18 cellular contexts compared by ENCODE assay signal in genomic region chr5:61289241-61289640, GRCh38. TPM values are rescaled to one million over a fixed set of nuclear protein-coding genes. Genes with fewer than 3 reads are reported as not detected.
DNase-seq lines count a peak whose midpoint lies in the region; ATAC-seq and TF ChIP-seq lines count a peak whose summit lies in the region.
"Had no signal": no experiment of that assay in that cellular context is flagged by ENCODE, and none has a peak within 500 bp of the region (broad histone marks: within the 10 kb centered on the region; RNA-seq: fewer than 3 reads in every experiment).

No MANE protein-coding gene starts in this region.

- H3K27ac ChIP-seq in AG04450 (ENCODE audit: low read depth, low read length) (no peak overlapping the region), brain microvascular endothelial cell (no peak overlapping the region), mesendoderm (ENCODE audit: low read depth, low read length) (peak overlapping the region; percentile 42)

- H3K27me3 ChIP-seq in AG04450 (ENCODE audit: control insufficient read depth, insufficient read depth, low read length), result no peaks in the 10 kb centered on the region
- H3K27me3 ChIP-seq in brain microvascular endothelial cell (replicated peaks), result no peaks in the 10 kb centered on the region
- H3K27me3 ChIP-seq in mesendoderm (ENCODE audit: insufficient read depth, low read length, poor library complexity), result no peaks in the 10 kb centered on the region

- H2AK5ac ChIP-seq in mesendoderm (ENCODE audit: low read length), result no peak overlapping the region

- H2BK15ac ChIP-seq in mesendoderm (replicated peaks; ENCODE audit: low read depth), result no peak overlapping the region

- no peak overlapping the region for H3K18ac ChIP-seq in mesendoderm (ENCODE audit: low read length)

- H3K4me2 ChIP-seq in mesendoderm (ENCODE audit: low read length), result peak overlapping the region; percentile 46

- H3K9ac ChIP-seq in mesendoderm (ENCODE audit: low read length), result no peak overlapping the region

- no CpG with 5 or more reads among the region's 2 CpGs for WGBS in mesendoderm (ENCODE audit: extremely low coverage, insufficient coverage, low lambda C conversion rate)

- CTCF ChIA-PET in AG04450 (lab: Charles Lee), result interaction anchor here (0.7 kb wide), 2 partner anchors 12 to 71 kb away, joined by 3 to 4 read pairs; no protein-coding TSS in a partner anchor
- CTCF ChIA-PET in HEK293T (lab: Yijun Ruan, JAX), result no interaction called here

- TF ChIP-seq CTCF in AG04450 (IDR thresholded peaks at IDR 0.05; ENCODE audit: low read depth, low read length) (peak; percentile 14; the same call in 1 of the 2 replicates), brain microvascular endothelial cell (IDR thresholded peaks at IDR 0.05; ENCODE audit: low read depth, low read length, missing control alignments) (peak; percentile 33)

- H3K9me3 ChIP-seq in AG04450 (ENCODE audit: control insufficient read depth, insufficient read depth, low read length), result no peaks in the 10 kb centered on the region

- peaks cover 23% of the 10 kb centered on the region for H3K4me1 ChIP-seq in mesendoderm (ENCODE audit: control insufficient read depth, low read depth, low read length)

- H3K56ac ChIP-seq in mesendoderm (ENCODE audit: low read length), result peak overlapping the region; percentile 82

- no peak overlapping the region for H4K5ac ChIP-seq in mesendoderm (ENCODE audit: low read length)

- DNase-seq in AG04450 (ENCODE audit: low read depth, low spot score) (no peak), HEK293T (ENCODE audit: extremely low spot score) (no peak), brain microvascular endothelial cell (no peak), mesendoderm (peak; percentile 99), islet precursor cell (no peak)
- DNase-seq: activated effector memory CD4-positive, alpha-beta T cell treated with anti-CD3 and anti-CD28 coated beads, Interleukin-2, amount 50 U/mL, for 16 hours; amniotic stem cell; cerebellar nuclear complex; COR-L47; H7; NCI-H2029; T-helper 2 cell had no signal

- H3K36me3 ChIP-seq in brain microvascular endothelial cell (replicated peaks), result no peaks in the 10 kb centered on the region
- H3K36me3 ChIP-seq in mesendoderm (ENCODE audit: control insufficient read depth, insufficient read depth, low read length), result no peaks in the 10 kb centered on the region

- no peak overlapping the region for H3K23ac ChIP-seq in mesendoderm (ENCODE audit: low read length)

- H3K79me1 ChIP-seq in mesendoderm (ENCODE audit: low read length), result no peaks in the 10 kb centered on the region

- H3K79me2 ChIP-seq in mesendoderm (ENCODE audit: control insufficient read depth, insufficient read depth, low read length), result no peaks in the 10 kb centered on the region

- in situ Hi-C loops in brain microvascular endothelial cell (cut with HindIII; ENCODE audit: low pct_ligation_motif_present, low sequenced_read_pairs), result no loop called here

- no peak overlapping the region for H2BK120ac ChIP-seq in mesendoderm (ENCODE audit: low read depth, low read length)

- H3K4me3 ChIP-seq in AG04450 (ENCODE audit: low read depth, low read length), result no peak overlapping the region
- no peak overlapping the region for H3K4me3 ChIP-seq in brain microvascular endothelial cell (ENCODE audit: low read depth, low read length)
- H3K4me3 ChIP-seq in mesendoderm (ENCODE audit: low read length), result no peak overlapping the region
- H3K4me3 ChIP-seq: lung had no signal

- POLR2A ChIA-PET in AG04450 (lab: Yijun Ruan, JAX) (no interaction called here), HEK293T (lab: Yijun Ruan, JAX) (interaction anchor here (0.6 kb wide), 1 partner anchor 345 kb away, joined by 3 read pairs; no protein-coding TSS in a partner anchor)

- no peak overlapping the region for H3K4ac ChIP-seq in mesendoderm (ENCODE audit: low read depth, low read length)

- no peak for ATAC-seq in HG03442 (IDR thresholded peaks at IDR 0.05; ENCODE audit: unreplicated experiment)
- ATAC-seq in HG02938 (IDR thresholded peaks at IDR 0.05; ENCODE audit: unreplicated experiment), result no peak
- ATAC-seq in GM19351 (IDR thresholded peaks at IDR 0.05; ENCODE audit: unreplicated experiment), result no peak
- ATAC-seq: activated CD4-positive, CD25-positive, alpha-beta regulatory T cell treated with anti-CD3 and anti-CD28 coated beads, Interleukin-2, amount 50 U/mL, for 24 hours; Right ventricle myocardium inferior had no signal

- no peak overlapping the region for H4K8ac ChIP-seq in mesendoderm (ENCODE audit: low read depth, low read length)

- peak overlapping the region; percentile 86 for H2BK5ac ChIP-seq in mesendoderm (ENCODE audit: low read length)

TF ChIP-seq in HEK293T, 16 proteins besides CTCF, POLR2A, EP300 and RAD21:
- TF ChIP-seq ZNF384 (IDR thresholded peaks at IDR 0.05) (0 out of 2 replicates have a peak, but pooled peaks have one; percentile 49), L3MBTL2 (conservative IDR thresholded peaks at IDR 0.05) (no peak)
TF ChIP-seq in HEK293T: peak in this region for 1.

RNA-seq across cellular contexts. Expression of gene ZSWIM6, which starts 42.8 kb away (rescaled TPM):
- polyA plus RNA-seq in AG04450 (2011; rRNA removed), result 18.6 and 18.9 TPM in 2 replicates
- 46.3 and 48.7 TPM in 2 replicates for polyA minus RNA-seq in AG04450 (2011; rRNA and poly(A)+ RNA removed)
- 8.2 TPM for polyA plus RNA-seq in mesendoderm (2013, experiment 1 of 2)
- polyA plus RNA-seq in mesendoderm (2013, experiment 2 of 2), result 8.1 TPM
